8 cellular contexts compared by ENCODE assay signal in genomic region chr1:227947425-227947677, GRCh38. TPM values are rescaled to one million over a fixed set of nuclear protein-coding genes. Genes with fewer than 3 reads are reported as not detected.
DNase-seq lines count a peak whose midpoint lies in the region; ATAC-seq, FAIRE-seq and TF ChIP-seq lines count a peak whose summit lies in the region.

No MANE protein-coding gene starts in this region.

- H3K4me3 ChIP-seq in WERI-Rb-1 (ENCODE audit: low read depth, low read length) (peak overlapping the region; percentile 47), foreskin fibroblast (ENCODE audit: low read depth in 1 of 2, low read length in 2 of 2) (peak overlapping the region; percentile 31 to 66), retinal pigment epithelial cell (ENCODE audit: low read length) (peak overlapping the region; percentile 62)

- FAIRE-seq in GM12892 (lab: Jason Lieb, UNC) (no peak), RCC 7860 (lab: Jason Lieb, UNC) (no peak)

- H3K27ac ChIP-seq in WERI-Rb-1, result no peak overlapping the region

- peak; percentile 37 for DNase-seq in GM12892 (ENCODE audit: insufficient read length)
- no peak for DNase-seq in WERI-Rb-1
- peak in 1 of 2 donors; percentile 9 for DNase-seq in foreskin fibroblast
- DNase-seq in retinal pigment epithelial cell (ENCODE audit: low read depth), result no peak
- no peak for DNase-seq in NCI-H446 (lab: John Stamatoyannopoulos, UW)
- DNase-seq in DMS 273 treated with DMSO at 0.1 percent for 48 hours (lab: John Stamatoyannopoulos, UW), result no peak
- DNase-seq in RCC 7860 (ENCODE audit: low spot score), result no peak

- no peaks in the 10 kb centered on the region for H3K27me3 ChIP-seq in WERI-Rb-1 (ENCODE audit: insufficient read depth, low read depth, severe bottlenecking)

- TF ChIP-seq CTCF in WERI-Rb-1 (IDR thresholded peaks at IDR 0.05; ENCODE audit: low read depth, low read length), result no peak
- TF ChIP-seq CTCF in foreskin fibroblast (IDR thresholded peaks at IDR 0.05; ENCODE audit: low read depth, low read length), result no peak
- no peak for TF ChIP-seq CTCF in retinal pigment epithelial cell (conservative IDR thresholded peaks at IDR 0.05; ENCODE audit: low read depth, low read length)

- no peaks in the 10 kb centered on the region for H3K36me3 ChIP-seq in WERI-Rb-1

- H3K9me3 ChIP-seq in WERI-Rb-1 (ENCODE audit: severe bottlenecking), result no peaks in the 10 kb centered on the region

- no peak for ATAC-seq in HG02840 (IDR thresholded peaks at IDR 0.05; ENCODE audit: low FRiP score, unreplicated experiment)

- no peak for TF ChIP-seq POLR2A in GM12892 (IDR thresholded peaks at IDR 0.05; ENCODE audit: low read depth, low read length)

RNA-seq across cellular contexts. Expression of gene WNT9A, which starts 0.4 kb away (rescaled TPM):
- polyA plus RNA-seq in GM12892 (2012; ENCODE audit: missing spikeins), result not detected

RNA-seq across cellular contexts. Expression of gene WNT3A, which starts 59.4 kb away (rescaled TPM):
- polyA plus RNA-seq in GM12892 (2012; ENCODE audit: missing spikeins), result not detected
